35 cellular contexts compared by ENCODE assay signal in genomic region chr4:169226565-169226964, GRCh38. TPM values are rescaled to one million over a fixed set of nuclear protein-coding genes. Genes with fewer than 3 reads are reported as not detected.
A peak's percentile ranks its signal among the peaks of the same experiment; 100 is the strongest.
DNase-seq lines count a peak whose midpoint lies in the region; ATAC-seq, FAIRE-seq and TF ChIP-seq lines count a peak whose summit lies in the region.
"Had no signal": no experiment of that assay in that cellular context is flagged by ENCODE, and none has a peak within 500 bp of the region (broad histone marks: within the 10 kb centered on the region; RNA-seq: fewer than 3 reads in every experiment).

No MANE protein-coding gene starts in this region.

- H3K4me1 ChIP-seq in A549 (peaks cover 50% of the 10 kb centered on the region), PC-9 (replicated peaks; ENCODE audit: insufficient read depth) (peaks cover 38% of the 10 kb centered on the region), mesenchymal stem cell (ENCODE audit: control insufficient read depth, insufficient read depth, low read depth, low read length) (peaks cover 7% of the 10 kb centered on the region)

- no peak overlapping the region for H3K4ac ChIP-seq in mesenchymal stem cell (ENCODE audit: low read depth in 1 of 2, low read length in 2 of 2)

- H4K8ac ChIP-seq in mesenchymal stem cell (ENCODE audit: low read length): no peak overlapping the region

- no peaks in the 10 kb centered on the region for H3K27me3 ChIP-seq in PC-9 (ENCODE audit: insufficient read depth, low read depth)
- no peaks in the 10 kb centered on the region for H3K27me3 ChIP-seq in mesenchymal stem cell (ENCODE audit: control insufficient read depth in 1 of 2, insufficient read depth in 1 of 2, low read length in 2 of 2)
- H3K27me3 ChIP-seq: gastroesophageal sphincter, ovary, vagina had no signal

- H3K14ac ChIP-seq in mesenchymal stem cell (ENCODE audit: low read length in 2 of 2): no peak overlapping the region

- no peak for TF ChIP-seq EP300 in A549 (IDR thresholded peaks at IDR 0.05)

- H2AK5ac ChIP-seq in mesenchymal stem cell (ENCODE audit: low read length, severe bottlenecking): peak overlapping the region; percentile 37

- peaks cover 65% of the 10 kb centered on the region for H3K79me2 ChIP-seq in PC-9 (ENCODE audit: low read depth)

- H3K36me3 Mint-ChIP-seq in chondrocyte (ENCODE audit: low read depth): no peaks in the 10 kb centered on the region
- H3K36me3 Mint-ChIP-seq: activated naive CD8-positive, alpha-beta T cell treated with anti-CD3 and anti-CD28 coated beads for 36 hours had no signal

- H3K27ac Mint-ChIP-seq in chondrocyte (ENCODE audit: unreplicated experiment): peak overlapping the region; percentile 9
- H3K27ac Mint-ChIP-seq: activated CD4-positive, alpha-beta T cell treated with anti-CD3 and anti-CD28 coated beads, Interleukin-2, amount 10 ng/mL, durations not matched to agents 24 days and 14 days; activated naive CD8-positive, alpha-beta T cell treated with anti-CD3 and anti-CD28 coated beads for 36 hours; CD4-positive, alpha-beta T cell; H9; stimulated activated naive CD8-positive, alpha-beta T cell treated with anti-CD3 and anti-CD28 coated beads, Interleukin-15, Interleukin-2, amounts not matched to agents 100 ng/mL and 50 ng/mL, for 24 hours had no signal

- H3K36me3 ChIP-seq in PC-9 (ENCODE audit: low read depth) (0 out of 2 replicates have a peak, but pooled peaks cover 12% of the 10 kb centered on the region), mesenchymal stem cell (ENCODE audit: control insufficient read depth in 1 of 2, insufficient read depth in 2 of 2, low read depth in 1 of 2, low read length in 2 of 2) (peaks cover 0 to 3% of the 10 kb centered on the region in 2 experiments)
- H3K36me3 ChIP-seq: gastroesophageal sphincter, lower lobe of right lung, ovary, thoracic aorta, vagina had no signal

- TF ChIP-seq RAD21 in A549 (conservative IDR thresholded peaks at IDR 0.05 in 1 of 2, IDR thresholded peaks at IDR 0.05 in 1 of 2): no peak

- CTCF ChIA-PET in A549 (lab: Yijun Ruan, JAX): interaction anchor here (0.5 kb wide), 1 partner anchor 44 kb away, joined by 3 read pairs; no protein-coding TSS in a partner anchor
- CTCF ChIA-PET in PC-9 (lab: Charles Lee): no interaction called here

- no peaks in the 10 kb centered on the region for H4K20me1 ChIP-seq in PC-9 (ENCODE audit: insufficient read depth)

- no peak overlapping the region for H2BK15ac ChIP-seq in mesenchymal stem cell (ENCODE audit: low read depth, poor library complexity, severe bottlenecking)

- H2BK12ac ChIP-seq in mesenchymal stem cell (ENCODE audit: low read length in 2 of 2): no peak overlapping the region

- H3K4me1 Mint-ChIP-seq in chondrocyte (ENCODE audit: low read depth): peaks cover 31% of the 10 kb centered on the region
- H3K4me1 Mint-ChIP-seq: activated CD4-positive, alpha-beta T cell treated with anti-CD3 and anti-CD28 coated beads, Interleukin-2, amount 10 ng/mL, durations not matched to agents 24 days and 14 days; activated naive CD8-positive, alpha-beta T cell treated with anti-CD3 and anti-CD28 coated beads for 36 hours; H9 had no signal

- H2BK120ac ChIP-seq in mesenchymal stem cell (ENCODE audit: low read depth, low read length): no peak overlapping the region

- H3K9ac ChIP-seq in mesenchymal stem cell (ENCODE audit: low read length): peak overlapping the region; percentile 67
- H3K9ac ChIP-seq: KMS-11 had no signal

- H3K9me3 ChIP-seq in A549 (no peaks in the 10 kb centered on the region), PC-9 (ENCODE audit: insufficient read depth, low read depth) (no peaks in the 10 kb centered on the region), mesenchymal stem cell (ENCODE audit: control insufficient read depth, low read length) (no peaks in the 10 kb centered on the region)
- H3K9me3 ChIP-seq: gastroesophageal sphincter, lower lobe of right lung, ovary, thoracic aorta, vagina had no signal

- H3K9me2 ChIP-seq in PC-9 (ENCODE audit: insufficient read depth): no peaks in the 10 kb centered on the region

- no peak overlapping the region for H3K18ac ChIP-seq in mesenchymal stem cell (ENCODE audit: low read depth in 1 of 2, low read length in 2 of 2)

- H3K4me3 Mint-ChIP-seq in chondrocyte (ENCODE audit: unreplicated experiment): no peak overlapping the region
- H3K4me3 Mint-ChIP-seq: activated CD4-positive, alpha-beta T cell treated with anti-CD3 and anti-CD28 coated beads, Interleukin-2, amount 10 ng/mL, durations not matched to agents 24 days and 14 days; activated naive CD8-positive, alpha-beta T cell treated with anti-CD3 and anti-CD28 coated beads for 36 hours; CD4-positive, alpha-beta T cell; H9; stimulated activated naive CD8-positive, alpha-beta T cell treated with anti-CD3 and anti-CD28 coated beads, Interleukin-15, Interleukin-2, amounts not matched to agents 100 ng/mL and 50 ng/mL, for 24 hours had no signal

- DNase-seq in A549 (ENCODE audit: low read depth in 1 of 2, low spot score in 1 of 2) (no peak), PC-9 (no peak), chondrocyte (ENCODE audit: low spot score) (no peak), mesenchymal stem cell (no peak)
- no peak for DNase-seq in stimulated activated CD8-positive, alpha-beta memory T cell treated with anti-CD3 and anti-CD28 coated beads, Interleukin-4, amount 100 ng/mL, for 48 hours
- DNase-seq in activated naive CD4-positive, alpha-beta T cell treated with Interleukin-2 at 50 U/mL for 16 hours: no peak
- DNase-seq: activated CD4-positive, alpha-beta T cell treated with anti-CD3 and anti-CD28 coated beads, Interleukin-2, amount 10 ng/mL, durations not matched to agents 24 days and 14 days; activated CD8-positive, alpha-beta memory T cell treated with anti-CD3 and anti-CD28 coated beads for 24 hours; activated effector memory CD4-positive, alpha-beta T cell treated with Interleukin-2 at 50 U/mL for 16 hours; activated naive CD8-positive, alpha-beta T cell treated with anti-CD3 and anti-CD28 coated beads for 36 hours; AML-193; anterior cingulate cortex; CD4-positive, alpha-beta T cell; cortex of kidney; effector memory CD4-positive, alpha-beta T cell; H9; hippocampal formation; lower lobe of right lung; MM.1S; NCI-H2029; NCI-H524; NK-92 treated with Interleukin-12 subunit alpha and Interleukin-12 subunit beta, amount 100 ng/mL, for 24 hours; ovary; SIG-M5; stimulated activated CD4-positive, alpha-beta T cell treated with anti-CD3 and anti-CD28 coated beads, Interleukin-2, amount 100 ng/mL, for 24 hours; T1000 had no signal

- H3K23ac ChIP-seq in mesenchymal stem cell (ENCODE audit: low read length in 2 of 2): no peak overlapping the region

- no peak for TF ChIP-seq POLR2A in A549 (IDR thresholded peaks at IDR 0.05; ENCODE audit: low read length)

- no peak overlapping the region for H2BK5ac ChIP-seq in mesenchymal stem cell (ENCODE audit: low read depth, low read length, poor library complexity, severe bottlenecking)

- FAIRE-seq in A549 (lab: Jason Lieb, UNC): no peak
- FAIRE-seq: A204.1 had no signal

- H4K91ac ChIP-seq in mesenchymal stem cell (ENCODE audit: low read length): no peak overlapping the region

- H3K4me2 ChIP-seq in A549 (peak overlapping the region; percentile 67), PC-9 (no peak overlapping the region), mesenchymal stem cell (ENCODE audit: low read length, poor library complexity, severe bottlenecking) (no peak overlapping the region)
- H3K4me2 ChIP-seq: KMS-11 had no signal

- ATAC-seq in A549: no peak
- no peak for ATAC-seq in HG02973 (IDR thresholded peaks at IDR 0.05; ENCODE audit: unreplicated experiment)
- no peak for ATAC-seq in GM19452 (IDR thresholded peaks at IDR 0.05; ENCODE audit: unreplicated experiment)
- ATAC-seq: gastroesophageal sphincter, lower lobe of right lung had no signal

- H3F3A ChIP-seq in PC-9 (ENCODE audit: insufficient read depth, low read depth): peaks cover 33% of the 10 kb centered on the region

- intact Hi-C loops in PC-9 (cut with micrococcal nuclease; ENCODE audit: unreplicated experiment): no loop called here

- no peaks in the 10 kb centered on the region for H3K27me3 Mint-ChIP-seq in chondrocyte (ENCODE audit: low read depth)
- H3K27me3 Mint-ChIP-seq: activated CD4-positive, alpha-beta T cell treated with anti-CD3 and anti-CD28 coated beads, Interleukin-2, amount 10 ng/mL, durations not matched to agents 24 days and 14 days; activated naive CD8-positive, alpha-beta T cell treated with anti-CD3 and anti-CD28 coated beads for 36 hours; CD4-positive, alpha-beta T cell; stimulated activated naive CD8-positive, alpha-beta T cell treated with anti-CD3 and anti-CD28 coated beads, Interleukin-15, Interleukin-2, amounts not matched to agents 100 ng/mL and 50 ng/mL, for 24 hours had no signal

- POLR2A ChIA-PET in A549 (lab: Yijun Ruan, JAX) (no interaction called here), PC-9 (lab: Charles Lee; ENCODE audit: unreplicated experiment) (no interaction called here)

- no TSS peak for BruUV-seq in PC-9 (replicated peaks; lab: Mats Ljungman, UMichigan)

- peak overlapping the region; percentile 56 to 89; a peak in 5 of 6 replicates for H3K27ac ChIP-seq in A549
- H3K27ac ChIP-seq in PC-9: peak overlapping the region; percentile 88
- H3K27ac ChIP-seq in mesenchymal stem cell (ENCODE audit: low read length, poor library complexity, severe bottlenecking): no peak overlapping the region
- H3K27ac ChIP-seq: gastroesophageal sphincter, HL-60, KMS-11, lower lobe of right lung, ovary, thoracic aorta, vagina had no signal

- H3K9me3 Mint-ChIP-seq in chondrocyte (ENCODE audit: low read depth): no peaks in the 10 kb centered on the region
- H3K9me3 Mint-ChIP-seq: activated CD4-positive, alpha-beta T cell treated with anti-CD3 and anti-CD28 coated beads, Interleukin-2, amount 10 ng/mL, durations not matched to agents 24 days and 14 days; activated naive CD8-positive, alpha-beta T cell treated with anti-CD3 and anti-CD28 coated beads for 36 hours; CD4-positive, alpha-beta T cell; H9; stimulated activated naive CD8-positive, alpha-beta T cell treated with anti-CD3 and anti-CD28 coated beads, Interleukin-15, Interleukin-2, amounts not matched to agents 100 ng/mL and 50 ng/mL, for 24 hours had no signal

- H3K4me3 ChIP-seq in A549 (no peak overlapping the region), PC-9 (peak overlapping the region; percentile 22; the same call in 1 of the 2 replicates), mesenchymal stem cell (ENCODE audit: insufficient read depth in 1 of 2, low read depth in 1 of 2, low read length in 2 of 2) (peak overlapping the region in 1 of 2 experiments; percentile 45)
- H3K4me3 ChIP-seq: gastroesophageal sphincter, lower lobe of right lung, ovary, thoracic aorta, vagina had no signal

- H2AFZ ChIP-seq in PC-9: no peak overlapping the region
- H2AFZ ChIP-seq in mesenchymal stem cell (ENCODE audit: low read depth, low read length): no peak overlapping the region

- TF ChIP-seq CTCF in A549 (IDR thresholded peaks at IDR 0.05) (no peak), PC-9 (conservative IDR thresholded peaks at IDR 0.05) (no peak), chondrocyte (IDR thresholded peaks at IDR 0.05) (no peak)

- H3K79me1 ChIP-seq in mesenchymal stem cell (replicated peaks; ENCODE audit: low read length, poor library complexity, severe bottlenecking): peaks cover 10% of the 10 kb centered on the region

RNA-seq across cellular contexts. Expression of gene SH3RF1, which starts 44.2 kb away (rescaled TPM):
- polyA plus RNA-seq in A549 (2011; rRNA removed): 13.8 and 15.1 TPM in 2 replicates
- polyA plus RNA-seq in A549 (2012; cell fraction: cytosol; rRNA removed): 6.7 and 9.2 TPM in 2 replicates
- polyA plus RNA-seq in A549 (2012; cell fraction: nucleus; rRNA removed): 15.2 and 21.1 TPM in 2 replicates
- 7.4 to 8.2 TPM (median 8.0 TPM) in 3 replicates for polyA plus RNA-seq in A549 (2017; fragmentation: RNase III; extraction: RNeasy Plus Mini Kit Qiagen cat#74134 plus additional on column Dnase treatment)
- polyA minus RNA-seq in A549 (2011; rRNA and poly(A)+ RNA removed): 48.6 and 62.1 TPM in 2 replicates
- total RNA-seq in PC-9 (2021): 26.4 and 37.4 TPM in 2 replicates
- 21.8 to 28.1 TPM (median 25.2 TPM) in 3 replicates for total RNA-seq in chondrocyte
- polyA plus RNA-seq in mesenchymal stem cell (2013, experiment 1 of 2): 8.0 TPM
- polyA plus RNA-seq in mesenchymal stem cell (2013, experiment 2 of 2): 8.1 TPM
